38 cellular contexts compared by ENCODE assay signal in the genomic region with DNA sequence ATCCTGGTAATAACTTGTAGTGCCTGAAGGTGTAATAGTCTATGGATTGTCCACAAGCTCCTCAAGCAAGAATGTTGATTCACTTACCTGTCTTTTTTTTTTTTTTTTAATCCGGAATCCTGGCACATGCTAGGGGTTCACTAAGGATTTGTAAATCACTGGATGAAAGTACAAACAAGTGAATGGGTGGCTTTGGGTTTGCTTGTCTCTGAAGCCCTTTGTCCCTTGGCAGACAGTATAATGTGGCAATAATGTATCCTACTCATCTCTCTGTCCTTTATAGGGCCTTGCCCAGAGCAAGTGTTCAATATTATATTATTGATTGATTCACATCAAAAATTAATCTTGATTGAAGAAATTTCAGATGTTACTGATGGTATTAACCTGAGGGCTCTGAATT.
"Had no signal": no experiment of that assay in that cellular context is flagged by ENCODE, and none has a peak within 500 bp of the region (broad histone marks: within the 10 kb centered on the region; RNA-seq: fewer than 3 reads in every experiment).

No MANE protein-coding gene starts in this region.

- H3K27ac ChIP-seq: ascending aorta, PC-9, RWPE1, WERI-Rb-1 had no signal

- H3K4me2 ChIP-seq: PC-9 had no signal

- H3K4me1 ChIP-seq: ascending aorta had no signal

- H3K36me3 Mint-ChIP-seq: activated CD8-positive, alpha-beta memory T cell treated with anti-CD3 and anti-CD28 coated beads, Interleukin-2, amount 10 ng/mL, durations not matched to agents 7 days and 5 days; activated naive CD4-positive, alpha-beta T cell treated with anti-CD3 and anti-CD28 coated beads, Interleukin-2, amount 50 U/mL, for 24 hours; activated naive CD8-positive, alpha-beta T cell treated with anti-CD3 and anti-CD28 coated beads, Interleukin-2, amount 10 ng/mL, durations not matched to agents 7 days and 5 days had no signal

- H2AFZ ChIP-seq: PC-9 had no signal

- H3K4me3 ChIP-seq: ascending aorta, MG63, PC-9 had no signal

- H3K4me1 Mint-ChIP-seq: activated CD4-positive, alpha-beta memory T cell treated with anti-CD3 and anti-CD28 coated beads, Interleukin-2, amount 10 ng/mL, durations not matched to agents 7 days and 5 days; activated CD8-positive, alpha-beta memory T cell treated with anti-CD3 and anti-CD28 coated beads, Interleukin-2, amount 10 ng/mL, durations not matched to agents 7 days and 5 days; activated naive CD4-positive, alpha-beta T cell treated with anti-CD3 and anti-CD28 coated beads, Interleukin-2, amount 50 U/mL, for 24 hours; activated naive CD8-positive, alpha-beta T cell treated with anti-CD3 and anti-CD28 coated beads, Interleukin-2, amount 10 ng/mL, durations not matched to agents 7 days and 5 days; activated T-helper 17 cell treated with anti-CD3 and anti-CD28 coated beads, Interleukin-2, amount 50 U/mL, for 72 hours had no signal

- H3K9me3 Mint-ChIP-seq: activated T-helper 17 cell treated with anti-CD3 and anti-CD28 coated beads, Interleukin-2, amount 50 U/mL, for 72 hours had no signal

- H3K9me3 ChIP-seq: ascending aorta, MG63 had no signal

- DNase-seq: activated CD4-positive, alpha-beta memory T cell treated with anti-CD3 and anti-CD28 coated beads, Interleukin-2, amount 10 ng/mL, durations not matched to agents 7 days and 5 days; activated CD4-positive, alpha-beta T cell treated with anti-CD3 and anti-CD28 coated beads for 1 hour; activated CD4-positive, alpha-beta T cell treated with anti-CD3 and anti-CD28 coated beads for 48 hours; activated CD4-positive, CD25-positive, alpha-beta regulatory T cell; activated CD8-positive, alpha-beta memory T cell treated with anti-CD3 and anti-CD28 coated beads for 24 hours; activated CD8-positive, alpha-beta memory T cell treated with anti-CD3 and anti-CD28 coated beads, Interleukin-2, amount 10 ng/mL, durations not matched to agents 7 days and 5 days; activated CD8-positive, alpha-beta memory T cell treated with anti-CD3 and anti-CD28 coated beads, Interleukin-2, amount 50 U/mL, for 48 hours; activated effector memory CD4-positive, alpha-beta T cell treated with anti-CD3 and anti-CD28 coated beads, Interleukin-2, amount 50 U/mL, for 16 hours; activated naive CD4-positive, alpha-beta T cell; activated naive CD8-positive, alpha-beta T cell treated with anti-CD3 and anti-CD28 coated beads, Interleukin-2, amount 10 ng/mL, durations not matched to agents 7 days and 5 days; activated T-cell treated with anti-CD3 and anti-CD28 coated beads, Interleukin-2, amount 50 U/mL, for 48 hours; amygdala; cerebellar nuclear complex; Kasumi-1; KG1; MG63; NCI-H1048; NCI-H1105 treated with DMSO at 0.1 percent for 48 hours; NCI-H1436; NCI-H1694; NCI-H1930; NCI-H2081 treated with DMSO at 0.1 percent for 48 hours; NCI-H2171; NCI-H510A; NCI-H526; NCI-H748 treated with DMSO at 0.1 percent for 48 hours; NK-92 treated with Interleukin-12 subunit alpha and Interleukin-12 subunit beta, amount 100 ng/mL, for 24 hours; Right ventricle myocardium superior; SW 1271; T-helper 1 cell; T-helper 2 cell; T-helper 9 cell; WERI-Rb-1 had no signal

- H3K27ac Mint-ChIP-seq: activated CD4-positive, alpha-beta memory T cell treated with anti-CD3 and anti-CD28 coated beads, Interleukin-2, amount 10 ng/mL, durations not matched to agents 7 days and 5 days; activated CD8-positive, alpha-beta memory T cell treated with anti-CD3 and anti-CD28 coated beads, Interleukin-2, amount 10 ng/mL, durations not matched to agents 7 days and 5 days; activated naive CD4-positive, alpha-beta T cell treated with anti-CD3 and anti-CD28 coated beads, Interleukin-2, amount 50 U/mL, for 24 hours; activated naive CD8-positive, alpha-beta T cell treated with anti-CD3 and anti-CD28 coated beads, Interleukin-2, amount 10 ng/mL, durations not matched to agents 7 days and 5 days; activated T-helper 17 cell treated with anti-CD3 and anti-CD28 coated beads, Interleukin-2, amount 50 U/mL, for 72 hours had no signal

- H3K27me3 ChIP-seq: ascending aorta, MG63 had no signal

- H3K4me3 Mint-ChIP-seq: activated CD4-positive, alpha-beta memory T cell treated with anti-CD3 and anti-CD28 coated beads, Interleukin-2, amount 10 ng/mL, durations not matched to agents 7 days and 5 days; activated CD8-positive, alpha-beta memory T cell treated with anti-CD3 and anti-CD28 coated beads, Interleukin-2, amount 10 ng/mL, durations not matched to agents 7 days and 5 days; activated naive CD4-positive, alpha-beta T cell treated with anti-CD3 and anti-CD28 coated beads, Interleukin-2, amount 50 U/mL, for 24 hours; activated naive CD8-positive, alpha-beta T cell treated with anti-CD3 and anti-CD28 coated beads, Interleukin-2, amount 10 ng/mL, durations not matched to agents 7 days and 5 days; activated T-helper 17 cell treated with anti-CD3 and anti-CD28 coated beads, Interleukin-2, amount 50 U/mL, for 72 hours had no signal

- ATAC-seq: activated CD8-positive, alpha-beta memory T cell treated with anti-CD3 and anti-CD28 coated beads, Interleukin-2, amount 10 ng/mL, durations not matched to agents 7 days and 5 days; activated T-helper 17 cell treated with anti-CD3 and anti-CD28 coated beads, Interleukin-2, amount 50 U/mL, for 72 hours had no signal

- H3K36me3 ChIP-seq: ascending aorta, MG63, WERI-Rb-1 had no signal

- H3K27me3 Mint-ChIP-seq: activated CD4-positive, alpha-beta memory T cell treated with anti-CD3 and anti-CD28 coated beads, Interleukin-2, amount 10 ng/mL, durations not matched to agents 7 days and 5 days; activated CD8-positive, alpha-beta memory T cell treated with anti-CD3 and anti-CD28 coated beads, Interleukin-2, amount 10 ng/mL, durations not matched to agents 7 days and 5 days; activated naive CD8-positive, alpha-beta T cell treated with anti-CD3 and anti-CD28 coated beads, Interleukin-2, amount 10 ng/mL, durations not matched to agents 7 days and 5 days had no signal
